In the genomic region with DNA sequence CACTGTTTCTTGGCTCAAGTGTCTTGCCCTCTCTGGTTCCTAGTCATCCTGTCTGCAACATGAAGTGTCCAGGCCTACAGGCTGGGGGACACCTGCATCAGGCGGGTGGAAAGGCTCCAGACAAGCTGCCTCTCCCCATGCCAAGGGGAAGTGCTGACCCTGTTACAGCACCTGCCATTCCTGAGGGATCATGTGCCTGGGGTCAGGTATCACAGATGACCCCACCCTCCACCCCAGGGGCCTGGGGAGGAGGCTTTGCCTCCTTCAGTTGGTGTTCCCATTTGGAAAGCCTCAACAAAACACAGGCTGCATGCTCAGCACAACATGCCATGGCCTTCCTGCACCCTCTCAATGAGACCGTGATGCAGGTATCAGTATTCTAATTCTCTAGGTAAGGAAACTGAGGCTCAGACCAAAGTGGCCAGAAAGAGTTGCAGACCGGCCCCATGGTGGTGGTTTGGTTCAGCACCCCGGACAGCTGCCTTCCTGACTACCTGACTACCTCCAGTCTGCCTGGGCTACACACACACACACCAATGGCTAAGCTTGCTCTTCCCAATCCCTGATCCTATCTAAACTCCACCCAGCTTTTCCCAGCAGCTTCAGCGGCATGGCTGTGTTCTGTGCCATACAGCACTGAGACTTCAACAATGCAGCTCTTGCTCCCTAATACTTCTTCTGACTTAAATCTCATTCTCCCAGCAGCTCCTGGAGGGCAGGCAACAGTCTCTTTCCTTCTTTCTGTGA, we compare ENCODE assay signal across 9 cellular contexts.
A peak's percentile ranks its signal among the peaks of the same experiment; 100 is the strongest.
DNase-seq lines count a peak whose midpoint lies in the region; ATAC-seq and TF ChIP-seq lines count a peak whose summit lies in the region.
"Had no signal": no experiment of that assay in that cellular context is flagged by ENCODE, and none has a peak within 500 bp of the region (broad histone marks: within the 10 kb centered on the region; RNA-seq: fewer than 3 reads in every experiment).

No MANE protein-coding gene starts in this region.

- H3K36me3 ChIP-seq in adipocyte (ENCODE audit: control insufficient read depth, insufficient read depth, low read length, severe bottlenecking), result no peaks in the 10 kb centered on the region

- H3K4me1 ChIP-seq in adipocyte (ENCODE audit: control insufficient read depth, insufficient read depth, low read length), result no peaks in the 10 kb centered on the region

- no peak for TF ChIP-seq EP300 in Ishikawa (IDR thresholded peaks at IDR 0.05; ENCODE audit: borderline replicate concordance)

- H3K27me3 ChIP-seq in adipocyte (replicated peaks; ENCODE audit: control insufficient read depth, insufficient read depth, low read length), result peaks cover 56% of the 10 kb centered on the region

- intact Hi-C loops in left colon (cut with DNase I, micrococcal nuclease), result no loop called here

- H3K9ac ChIP-seq in adipocyte (ENCODE audit: low read length), result no peak overlapping the region

- TF ChIP-seq RAD21 in Ishikawa (IDR thresholded peaks at IDR 0.05; ENCODE audit: low read depth), result no peak

- H3K9me3 ChIP-seq in adipocyte (ENCODE audit: control insufficient read depth, low read length), result no peaks in the 10 kb centered on the region

- DNase-seq in ELF-1 (ENCODE audit: low read depth, low spot score) (peak; percentile 87), adipocyte (ENCODE audit: low read depth) (peak; percentile 42), left colon (peak in 1 of 2 donors; percentile 36), NOMO-1 treated with DMSO at 0.1 percent for 48 hours (lab: John Stamatoyannopoulos, UW; ENCODE audit: unreplicated experiment) (no peak)
- DNase-seq: stimulated activated naive B cell treated with anti-CD40 and anti-IgM and Interleukin-4, amounts not matched to agents 10 μg/mL and 1 μg/mL and 100 μg/mL, for 72 hours had no signal

- ATAC-seq in left colon (peak; percentile 59), HG03378 (IDR thresholded peaks at IDR 0.05; ENCODE audit: unreplicated experiment) (no peak), HG03565 (IDR thresholded peaks at IDR 0.05; ENCODE audit: unreplicated experiment) (no peak), GM21381 (IDR thresholded peaks at IDR 0.05; ENCODE audit: unreplicated experiment) (no peak)
- ATAC-seq: stimulated activated naive B cell treated with anti-CD40 and anti-IgM and Interleukin-4, amounts not matched to agents 10 μg/mL and 1 μg/mL and 100 μg/mL, for 72 hours had no signal

- H3K4me3 ChIP-seq in adipocyte (ENCODE audit: low read length), result no peak overlapping the region

TF ChIP-seq in Ishikawa, 13 proteins besides CTCF, POLR2A, EP300 and RAD21:
- TF ChIP-seq NFIC (IDR thresholded peaks at IDR 0.05), result no peak
- TF ChIP-seq, protein P1, sequence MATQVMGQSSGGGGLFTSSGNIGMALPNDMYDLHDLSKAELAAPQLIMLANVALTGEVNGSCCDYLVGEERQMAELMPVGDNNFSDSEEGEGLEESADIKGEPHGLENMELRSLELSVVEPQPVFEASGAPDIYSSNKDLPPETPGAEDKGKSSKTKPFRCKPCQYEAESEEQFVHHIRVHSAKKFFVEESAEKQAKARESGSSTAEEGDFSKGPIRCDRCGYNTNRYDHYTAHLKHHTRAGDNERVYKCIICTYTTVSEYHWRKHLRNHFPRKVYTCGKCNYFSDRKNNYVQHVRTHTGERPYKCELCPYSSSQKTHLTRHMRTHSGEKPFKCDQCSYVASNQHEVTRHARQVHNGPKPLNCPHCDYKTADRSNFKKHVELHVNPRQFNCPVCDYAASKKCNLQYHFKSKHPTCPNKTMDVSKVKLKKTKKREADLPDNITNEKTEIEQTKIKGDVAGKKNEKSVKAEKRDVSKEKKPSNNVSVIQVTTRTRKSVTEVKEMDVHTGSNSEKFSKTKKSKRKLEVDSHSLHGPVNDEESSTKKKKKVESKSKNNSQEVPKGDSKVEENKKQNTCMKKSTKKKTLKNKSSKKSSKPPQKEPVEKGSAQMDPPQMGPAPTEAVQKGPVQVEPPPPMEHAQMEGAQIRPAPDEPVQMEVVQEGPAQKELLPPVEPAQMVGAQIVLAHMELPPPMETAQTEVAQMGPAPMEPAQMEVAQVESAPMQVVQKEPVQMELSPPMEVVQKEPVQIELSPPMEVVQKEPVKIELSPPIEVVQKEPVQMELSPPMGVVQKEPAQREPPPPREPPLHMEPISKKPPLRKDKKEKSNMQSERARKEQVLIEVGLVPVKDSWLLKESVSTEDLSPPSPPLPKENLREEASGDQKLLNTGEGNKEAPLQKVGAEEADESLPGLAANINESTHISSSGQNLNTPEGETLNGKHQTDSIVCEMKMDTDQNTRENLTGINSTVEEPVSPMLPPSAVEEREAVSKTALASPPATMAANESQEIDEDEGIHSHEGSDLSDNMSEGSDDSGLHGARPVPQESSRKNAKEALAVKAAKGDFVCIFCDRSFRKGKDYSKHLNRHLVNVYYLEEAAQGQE (IDR thresholded peaks at IDR 0.05; ENCODE audit: low read depth), result peak; percentile 94
